2 cellular contexts compared by ENCODE assay signal in genomic region chrX:120090208-120090607, GRCh38.
TF ChIP-seq lines count a peak whose summit lies in the region.

No MANE protein-coding gene starts in this region.

TF ChIP-seq in SK-N-SH, 30 proteins besides CTCF, POLR2A, EP300 and RAD21 (continued from another document):
- no peak for TF ChIP-seq MEF2A (IDR thresholded peaks at IDR 0.05; ENCODE audit: borderline replicate concordance, low read depth)
- no peak for TF ChIP-seq TEAD4 (IDR thresholded peaks at IDR 0.05; ENCODE audit: borderline replicate concordance, insufficient read depth)

TF ChIP-seq in SK-N-SH treated with all-trans-retinoic acid at 6 μM for 48 hours, 23 proteins besides CTCF, POLR2A, EP300 and RAD21 (continued from another document):
- TF ChIP-seq CREB5 (CRISPR knock-in tag; IDR thresholded peaks at IDR 0.05; ENCODE audit: low read depth) (no peak), ESRRG (CRISPR knock-in tag; IDR thresholded peaks at IDR 0.05) (no peak)
